ENCODE assay signal across 1 cellular context in genomic region chr1:2392686-2393085, GRCh38.
TF ChIP-seq lines count a peak whose summit lies in the region.

No MANE protein-coding gene starts in this region.

TF ChIP-seq in HCT116, 20 proteins besides CTCF, POLR2A, EP300 and RAD21 (continued from another document):
- TF ChIP-seq CEBPB (IDR thresholded peaks at IDR 0.05; ENCODE audit: low read depth) = no peak
- no peak for TF ChIP-seq EZH2 (IDR thresholded peaks at IDR 0.05)
- no peak for TF ChIP-seq MAX (IDR thresholded peaks at IDR 0.05)
- no peak for TF ChIP-seq YY1 (IDR thresholded peaks at IDR 0.05; ENCODE audit: extremely low read depth, insufficient replicate concordance, low read depth, low read length)
- no peak for TF ChIP-seq CBX3 (IDR thresholded peaks at IDR 0.05; ENCODE audit: low read depth)
- no peak for TF ChIP-seq ATF3 (IDR thresholded peaks at IDR 0.05)
- TF ChIP-seq SIN3A (IDR thresholded peaks at IDR 0.05; ENCODE audit: low read depth) = no peak
- TF ChIP-seq TCF7L2 (IDR thresholded peaks at IDR 0.05; ENCODE audit: borderline replicate concordance, extremely low read depth, insufficient read depth, insufficient read length) = no peak
- TF ChIP-seq EZH2phosphoT487 (IDR thresholded peaks at IDR 0.05; ENCODE audit: borderline replicate concordance) = no peak
- TF ChIP-seq SP1 (IDR thresholded peaks at IDR 0.05; ENCODE audit: low read depth) = no peak
- no peak for TF ChIP-seq FOSL1 (IDR thresholded peaks at IDR 0.05; ENCODE audit: low read depth)
